Comparison of ENCODE assay signal across 8 cellular contexts in genomic region chr12:64825143-64826011, GRCh38. TPM values are rescaled to one million over a fixed set of nuclear protein-coding genes. Genes with fewer than 3 reads are reported as not detected.
DNase-seq lines count a peak whose midpoint lies in the region; ATAC-seq and TF ChIP-seq lines count a peak whose summit lies in the region.

No MANE protein-coding gene starts in this region.

- H3K9me3 ChIP-seq in MG63 (peaks cover 14% of the 10 kb centered on the region), thoracic aorta (no peaks in the 10 kb centered on the region)

- peaks cover 23% of the 10 kb centered on the region for H3K4me1 Mint-ChIP-seq in activated T-cell treated with anti-CD3 and anti-CD28 coated beads, Interleukin-2, amount 50 U/mL, for 24 hours (ENCODE audit: low read depth)
- H3K4me1 Mint-ChIP-seq in immature natural killer cell: peaks cover 21 to 26% of the 10 kb centered on the region in 2 donors

- peak overlapping the region; percentile 76 for H3K4me3 Mint-ChIP-seq in activated T-cell treated with anti-CD3 and anti-CD28 coated beads, Interleukin-2, amount 50 U/mL, for 24 hours
- H3K4me3 Mint-ChIP-seq in immature natural killer cell: peak overlapping the region; percentile 21 to 76 (median 67)

- H3K27me3 ChIP-seq in MG63 (peaks cover 39% of the 10 kb centered on the region), thoracic aorta (replicated peaks; ENCODE audit: insufficient read depth) (peaks cover 9% of the 10 kb centered on the region)

- H3K27me3 Mint-ChIP-seq in activated T-cell treated with anti-CD3 and anti-CD28 coated beads, Interleukin-2, amount 50 U/mL, for 24 hours: peaks cover 77% of the 10 kb centered on the region
- peaks cover 19 to 35% (median 25%) of the 10 kb centered on the region in 3 donors for H3K27me3 Mint-ChIP-seq in immature natural killer cell (ENCODE audit: low read depth in 3 of 3)

- H3K4me3 ChIP-seq in GM08714 (ENCODE audit: low read length): peak overlapping the region; percentile 55; the same call in 1 of the 2 replicates
- H3K4me3 ChIP-seq in MG63: peak overlapping the region; percentile 44
- H3K4me3 ChIP-seq in thoracic aorta: peak overlapping the region; percentile 65

- H3K36me3 Mint-ChIP-seq in activated T-cell treated with anti-CD3 and anti-CD28 coated beads, Interleukin-2, amount 50 U/mL, for 24 hours (ENCODE audit: low read depth): no peaks in the 10 kb centered on the region
- peaks cover 9 to 15% (median 11%) of the 10 kb centered on the region in 3 donors for H3K36me3 Mint-ChIP-seq in immature natural killer cell

- DNase-seq in MG63 (no peak), immature natural killer cell (no peak), thoracic aorta (ENCODE audit: low spot score) (no peak), NCI-H226 (no peak), SKM-1 treated with dmso at 0.1 percent for 144 hours (lab: John Stamatoyannopoulos, UW; ENCODE audit: unreplicated experiment) (no peak)
- peak; percentile 34 for DNase-seq in activated T-cell treated with anti-CD3 and anti-CD28 coated beads, Interleukin-2, amount 50 U/mL, for 24 hours

- H3K27ac ChIP-seq in thoracic aorta: no peak overlapping the region

- ATAC-seq in thoracic aorta (ENCODE audit: insufficient number of reproducible peaks, low FRiP score, low read depth): no peak
- no peak for ATAC-seq in HG03097 (IDR thresholded peaks at IDR 0.05; ENCODE audit: low FRiP score, unreplicated experiment)

- peaks cover 18 to 24% of the 10 kb centered on the region in 2 donors for H3K4me1 ChIP-seq in thoracic aorta (ENCODE audit: control insufficient read depth in 1 of 2, low read depth in 2 of 2)

- H3K36me3 ChIP-seq in MG63: no peaks in the 10 kb centered on the region
- H3K36me3 ChIP-seq in thoracic aorta: no peaks in the 10 kb centered on the region

- H3K9me3 Mint-ChIP-seq in activated T-cell treated with anti-CD3 and anti-CD28 coated beads, Interleukin-2, amount 50 U/mL, for 24 hours: peaks cover 2% of the 10 kb centered on the region
- H3K9me3 Mint-ChIP-seq in immature natural killer cell: no peaks in the 10 kb centered on the region

- no peak overlapping the region for H3K27ac Mint-ChIP-seq in activated T-cell treated with anti-CD3 and anti-CD28 coated beads, Interleukin-2, amount 50 U/mL, for 24 hours
- no peak overlapping the region for H3K27ac Mint-ChIP-seq in immature natural killer cell

- no peak for TF ChIP-seq CTCF in thoracic aorta (IDR thresholded peaks at IDR 0.05)

RNA-seq across cellular contexts. Expression of gene TBC1D30, which starts 0.9 kb away (rescaled TPM):
- total RNA-seq in MG63 (2014; rRNA removed; shearing (Covaris generic); ENCODE audit: low replicate concordance): 0.20 and 0.30 TPM in 2 replicates
- 1 to 10 TPM; 1.3 to 5.8 (median 1.7) TPM for polyA plus RNA-seq in immature natural killer cell
- 10 to 100 TPM in 1 of 2 donors, 1 to 10 TPM in 1; 7.6 to 19.0 TPM for total RNA-seq in thoracic aorta
